Comparison of ENCODE assay signal across 1 cellular context in genomic region chr3:169150343-169150742, GRCh38.
TF ChIP-seq lines count a peak whose summit lies in the region.

No MANE protein-coding gene starts in this region.

TF ChIP-seq in GM23338, 12 proteins besides CTCF, POLR2A, EP300 and RAD21:
- TF ChIP-seq ZNF462 (CRISPR knock-in tag; IDR thresholded peaks at IDR 0.05) = no peak
- TF ChIP-seq ETS1 (IDR thresholded peaks at IDR 0.05) = no peak
- no peak for TF ChIP-seq EZH2phosphoT487 (IDR thresholded peaks at IDR 0.05; ENCODE audit: unreplicated experiment)
- no peak for TF ChIP-seq JUNB (IDR thresholded peaks at IDR 0.05; ENCODE audit: unreplicated experiment)
- TF ChIP-seq NANOG (IDR thresholded peaks at IDR 0.05; ENCODE audit: borderline replicate concordance) = no peak
- TF ChIP-seq ZNF114 (CRISPR knock-in tag; IDR thresholded peaks at IDR 0.05) = no peak
- TF ChIP-seq ZNF331 (CRISPR knock-in tag; IDR thresholded peaks at IDR 0.05; ENCODE audit: low read depth) = no peak
- no peak for TF ChIP-seq POLR2AphosphoS5 (IDR thresholded peaks at IDR 0.05; ENCODE audit: low read depth)
- TF ChIP-seq STAT1 (IDR thresholded peaks at IDR 0.05; ENCODE audit: unreplicated experiment) = no peak
- TF ChIP-seq CREB1 (CRISPR knock-in tag; IDR thresholded peaks at IDR 0.05; ENCODE audit: low read depth) = no peak
